ENCODE assay signal across 22 cellular contexts in the genomic region with DNA sequence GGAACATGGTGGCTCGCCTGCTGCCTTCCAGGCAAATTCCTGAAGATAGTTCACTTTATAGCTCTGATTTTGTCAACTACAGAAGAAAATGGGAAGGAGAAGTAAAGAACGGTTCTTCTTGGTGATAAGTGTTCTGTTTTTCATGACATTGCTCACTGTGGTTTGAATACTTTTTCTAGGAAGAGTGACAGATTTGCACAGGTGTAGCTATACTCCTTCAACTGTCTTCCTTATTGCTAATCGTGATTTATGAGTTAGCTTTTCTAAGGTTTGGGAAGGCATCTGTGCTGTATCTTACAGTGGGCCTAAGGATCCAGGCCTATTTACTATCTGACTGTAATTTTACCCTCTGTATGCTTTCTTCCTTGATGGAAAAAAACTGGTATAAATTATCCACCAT.
DNase-seq lines count a peak whose midpoint lies in the region; ATAC-seq and TF ChIP-seq lines count a peak whose summit lies in the region.
"Had no signal": no experiment of that assay in that cellular context is flagged by ENCODE, and none has a peak within 500 bp of the region (broad histone marks: within the 10 kb centered on the region; RNA-seq: fewer than 3 reads in every experiment).

No MANE protein-coding gene starts in this region.

- TF ChIP-seq CTCF in endodermal cell (conservative IDR thresholded peaks at IDR 0.05) (no peak), neural progenitor cell (IDR thresholded peaks at IDR 0.05) (no peak), progenitor cell of endocrine pancreas (IDR thresholded peaks at IDR 0.05; ENCODE audit: unreplicated experiment) (no peak)

- H3K27me3 Mint-ChIP-seq in endodermal cell (ENCODE audit: insufficient read depth) (peaks cover 6% of the 10 kb centered on the region), neural progenitor cell (ENCODE audit: insufficient read depth, low read depth) (peaks cover 11% of the 10 kb centered on the region), progenitor cell of endocrine pancreas (no peaks in the 10 kb centered on the region)
- H3K27me3 Mint-ChIP-seq: CD4-positive, alpha-beta T cell; CD8-positive, alpha-beta memory T cell had no signal

- H3K27ac Mint-ChIP-seq in endodermal cell (no peak overlapping the region), neural progenitor cell (peak overlapping the region; percentile 64), progenitor cell of endocrine pancreas (peak overlapping the region; percentile 15)
- H3K27ac Mint-ChIP-seq: CD14-positive monocyte; CD4-positive, alpha-beta T cell; CD8-positive, alpha-beta memory T cell; HFFc6 had no signal

- peaks cover 29% of the 10 kb centered on the region for H3K9me3 Mint-ChIP-seq in endodermal cell
- H3K9me3 Mint-ChIP-seq in neural progenitor cell, result peaks cover 50% of the 10 kb centered on the region
- H3K9me3 Mint-ChIP-seq in progenitor cell of endocrine pancreas (ENCODE audit: low read depth), result peaks cover 30% of the 10 kb centered on the region
- H3K9me3 Mint-ChIP-seq: CD4-positive, alpha-beta T cell; HFFc6 had no signal

- DNase-seq in LHCN-M2 (ENCODE audit: low read depth) (peak; percentile 66), endodermal cell (no peak), neural progenitor cell (ENCODE audit: low spot score) (no peak), progenitor cell of endocrine pancreas (ENCODE audit: low spot score, unreplicated experiment) (no peak), OCI-M2 (lab: John Stamatoyannopoulos, UW; ENCODE audit: unreplicated experiment) (no peak), SKM-1 (lab: John Stamatoyannopoulos, UW; ENCODE audit: unreplicated experiment) (no peak), GM19240 (ENCODE audit: insufficient read length, low spot score) (no peak)
- DNase-seq: 8988T; ACHN; AML-193; BE2C; CD4-positive, alpha-beta T cell; CD8-positive, alpha-beta memory T cell; DMS 273 treated with DMSO at 0.1 percent for 48 hours; DMS79; GF-D8; HFFc6 had no signal

- H3K9me3 ChIP-seq in endodermal cell (ENCODE audit: control insufficient read depth, low read length), result no peaks in the 10 kb centered on the region
- no peaks in the 10 kb centered on the region for H3K9me3 ChIP-seq in neural progenitor cell (ENCODE audit: low read depth)
- H3K9me3 ChIP-seq: A549; BE2C; BLaER1 treated with 17β-estradiol and CSF1 and Interleukin-3, amounts not matched to agents 10 nM and 100 nM; HAP-1 had no signal

- no peaks in the 10 kb centered on the region for H3K79me2 ChIP-seq in neural progenitor cell (ENCODE audit: low read depth)

- no peaks in the 10 kb centered on the region for H3K27me3 ChIP-seq in endodermal cell (ENCODE audit: control insufficient read depth, insufficient read depth, low read length, poor library complexity, severe bottlenecking)
- H3K27me3 ChIP-seq in neural progenitor cell, result no peaks in the 10 kb centered on the region
- H3K27me3 ChIP-seq: BE2C; BLaER1 treated with 17β-estradiol and CSF1 and Interleukin-3, amounts not matched to agents 10 nM and 100 nM had no signal

- H3K4me2 ChIP-seq in neural progenitor cell, result no peak overlapping the region
- H3K4me2 ChIP-seq: A549 had no signal

- H3K27ac ChIP-seq in endodermal cell (ENCODE audit: low read depth, low read length) (no peak overlapping the region), neural progenitor cell (no peak overlapping the region)
- H3K27ac ChIP-seq: A549; BLaER1 treated with 17β-estradiol and CSF1 and Interleukin-3, amounts not matched to agents 10 nM and 100 nM had no signal

- H3K4me3 Mint-ChIP-seq in endodermal cell, result no peak overlapping the region
- H3K4me3 Mint-ChIP-seq in neural progenitor cell, result no peak overlapping the region
- no peak overlapping the region for H3K4me3 Mint-ChIP-seq in progenitor cell of endocrine pancreas (ENCODE audit: low read depth)
- H3K4me3 Mint-ChIP-seq: CD14-positive monocyte; CD4-positive, alpha-beta T cell; CD8-positive, alpha-beta memory T cell; HFFc6 had no signal

- peaks cover 3% of the 10 kb centered on the region for H3K36me3 Mint-ChIP-seq in endodermal cell (ENCODE audit: low read depth)
- peaks cover 28% of the 10 kb centered on the region for H3K36me3 Mint-ChIP-seq in neural progenitor cell
- H3K36me3 Mint-ChIP-seq in progenitor cell of endocrine pancreas (ENCODE audit: insufficient read depth), result peaks cover 2% of the 10 kb centered on the region
- H3K36me3 Mint-ChIP-seq: CD8-positive, alpha-beta memory T cell had no signal

- H3K36me3 ChIP-seq in endodermal cell (ENCODE audit: control insufficient read depth, insufficient read depth, low read length), result no peaks in the 10 kb centered on the region
- H3K36me3 ChIP-seq in neural progenitor cell, result no peaks in the 10 kb centered on the region
- H3K36me3 ChIP-seq: BE2C; BLaER1 treated with 17β-estradiol and CSF1 and Interleukin-3, amounts not matched to agents 10 nM and 100 nM; HAP-1 had no signal

- no peaks in the 10 kb centered on the region for H3F3A ChIP-seq in neural progenitor cell (ENCODE audit: low read depth)

- no peak overlapping the region for H3K9ac ChIP-seq in endodermal cell (ENCODE audit: extremely low read depth, low read length, poor library complexity, severe bottlenecking)
- H3K9ac ChIP-seq in neural progenitor cell, result no peak overlapping the region
- H3K9ac ChIP-seq: BLaER1 treated with 17β-estradiol and CSF1 and Interleukin-3, amounts not matched to agents 10 nM and 100 nM had no signal

- no peaks in the 10 kb centered on the region for H4K20me1 ChIP-seq in neural progenitor cell (ENCODE audit: low read depth)
- H4K20me1 ChIP-seq: BLaER1 treated with 17β-estradiol and CSF1 and Interleukin-3, amounts not matched to agents 10 nM and 100 nM had no signal

- WGBS in endodermal cell (ENCODE audit: insufficient coverage in 1 of 2, insufficient read length in 1 of 2), 2 experiments, result 94% methylated on average over 2 to 3 of the region's 3 CpGs

- peaks cover 14% of the 10 kb centered on the region for H3K4me1 ChIP-seq in endodermal cell (ENCODE audit: control insufficient read depth, insufficient read depth, low read length)
- peaks cover 15% of the 10 kb centered on the region for H3K4me1 ChIP-seq in neural progenitor cell
- H3K4me1 ChIP-seq: A549, BE2C, HAP-1 had no signal

- no peak overlapping the region for H2AFZ ChIP-seq in neural progenitor cell (replicated peaks)

- H3K4me3 ChIP-seq in endodermal cell (ENCODE audit: low read length) (peak overlapping the region; percentile 22), neural progenitor cell (no peak overlapping the region)
- H3K4me3 ChIP-seq: A549; BLaER1 treated with 17β-estradiol and CSF1 and Interleukin-3, amounts not matched to agents 10 nM and 100 nM; HAP-1 had no signal

- H3K4me1 Mint-ChIP-seq in endodermal cell (peaks cover 21% of the 10 kb centered on the region), neural progenitor cell (peaks cover 33% of the 10 kb centered on the region), progenitor cell of endocrine pancreas (ENCODE audit: low read depth) (peaks cover 8% of the 10 kb centered on the region)
- H3K4me1 Mint-ChIP-seq: CD8-positive, alpha-beta memory T cell had no signal

- ATAC-seq in HG03135 (IDR thresholded peaks at IDR 0.05; ENCODE audit: unreplicated experiment), result no peak
- ATAC-seq: A549 had no signal
